ENCODE assay signal across 8 cellular contexts in genomic region chr7:81684513-81685262, GRCh38.
DNase-seq lines count a peak whose midpoint lies in the region; ATAC-seq and TF ChIP-seq lines count a peak whose summit lies in the region.

No MANE protein-coding gene starts in this region.

- H3K27me3 ChIP-seq in SJSA1 (replicated peaks) = no peaks in the 10 kb centered on the region
- H3K27me3 ChIP-seq in CD8-positive, alpha-beta T cell (ENCODE audit: insufficient read depth, low read length) = no peaks in the 10 kb centered on the region

- no peak for TF ChIP-seq CTCF in GM10248 (IDR thresholded peaks at IDR 0.05; ENCODE audit: control extremely low read depth, extremely low read depth, low read depth, missing control alignments)
- TF ChIP-seq CTCF in CD8-positive, alpha-beta T cell (IDR thresholded peaks at IDR 0.05) = no peak

- no peaks in the 10 kb centered on the region for H3K36me3 ChIP-seq in SJSA1
- no peaks in the 10 kb centered on the region for H3K36me3 ChIP-seq in CD8-positive, alpha-beta T cell (ENCODE audit: insufficient read depth, low read length)

- H3K4me1 ChIP-seq in SJSA1 (replicated peaks) = peaks cover 21% of the 10 kb centered on the region
- H3K4me1 ChIP-seq in CD8-positive, alpha-beta T cell (ENCODE audit: insufficient read depth, low read length) = no peaks in the 10 kb centered on the region

- POLR2A ChIA-PET in GM10248 (lab: Yijun Ruan, JAX) = no interaction called here
- POLR2A ChIA-PET in CD8-positive, alpha-beta T cell (lab: Charles Lee) = no interaction called here

- H3K27me3 Mint-ChIP-seq in CD8-positive, alpha-beta T cell (ENCODE audit: low read depth) = no peaks in the 10 kb centered on the region

- intact Hi-C loops in CD8-positive, alpha-beta T cell (cut with DNase I, micrococcal nuclease) = no loop called here

- peak; percentile 99 for ATAC-seq in HG02610 (IDR thresholded peaks at IDR 0.05; ENCODE audit: unreplicated experiment)
- no peak for ATAC-seq in CD8-positive, alpha-beta T cell
- ATAC-seq in GM19455 (IDR thresholded peaks at IDR 0.05; ENCODE audit: unreplicated experiment) = no peak

- H3K4me3 ChIP-seq in SJSA1 = no peak overlapping the region
- H3K4me3 ChIP-seq in CD8-positive, alpha-beta T cell (ENCODE audit: low read depth, low read length) = no peak overlapping the region

- peak overlapping the region; percentile 43 for H3K27ac ChIP-seq in SJSA1
- H3K27ac ChIP-seq in CD8-positive, alpha-beta T cell (ENCODE audit: low read depth, low read length) = no peak overlapping the region

- CTCF ChIA-PET in GM10248 (lab: Yijun Ruan, JAX) = interaction anchor here (1.4 to 1.6 kb wide), 3 partner anchors 8 to 70 kb away, joined by 3 to 5 read pairs (median 3); no protein-coding TSS in a partner anchor
- CTCF ChIA-PET in CD8-positive, alpha-beta T cell (lab: Charles Lee) = no interaction called here

- H3K4me3 Mint-ChIP-seq in CD8-positive, alpha-beta T cell = no peak overlapping the region

- peak; percentile 2 for DNase-seq in GM10248 (ENCODE audit: extremely low spot score)
- DNase-seq in NCI-H1092 (lab: John Stamatoyannopoulos, UW) = peak; percentile 85
- peak; percentile 94 to 98 for DNase-seq in SJSA1 (ENCODE audit: low read depth in 1 of 2, low spot score in 2 of 2)
- peak; percentile 100 for DNase-seq in fibroblast of the conjunctiva (ENCODE audit: low read depth)
- peak in 52 of 56 donors; percentile 0 to 94 (median 35) for DNase-seq in nucleus accumbens (lab: John Stamatoyannopoulos, UW)
- no peak for DNase-seq in CD8-positive, alpha-beta T cell

- no peaks in the 10 kb centered on the region for H3K9me3 Mint-ChIP-seq in CD8-positive, alpha-beta T cell

- no peak overlapping the region for H3K27ac Mint-ChIP-seq in CD8-positive, alpha-beta T cell

- no peaks in the 10 kb centered on the region for H3K9me3 ChIP-seq in SJSA1 (replicated peaks)
- no peaks in the 10 kb centered on the region for H3K9me3 ChIP-seq in CD8-positive, alpha-beta T cell (ENCODE audit: low read length)

- no peaks in the 10 kb centered on the region for H3K4me1 Mint-ChIP-seq in CD8-positive, alpha-beta T cell (ENCODE audit: low read depth)

- H3K36me3 Mint-ChIP-seq in CD8-positive, alpha-beta T cell = no peaks in the 10 kb centered on the region

Comparison
In these comparisons a context has a peak if more than half of its experiments do, and no peak if none do; other contexts are left out.
1. DNase-seq: peak in GM10248 (single experiment), NCI-H1092 (single experiment), SJSA1 (2 of 2), fibroblast of the conjunctiva (single experiment) and nucleus accumbens (52 of 56); none in CD8-positive, alpha-beta T cell (0 of 7).